ENCODE assay signal across 7 cellular contexts in genomic region chr14:55731247-55731872, GRCh38.
"Had no signal": no experiment of that assay in that cellular context is flagged by ENCODE, and none has a peak within 500 bp of the region (broad histone marks: within the 10 kb centered on the region; RNA-seq: fewer than 3 reads in every experiment).

No MANE protein-coding gene starts in this region.

- H3K4me3 Mint-ChIP-seq: activated B cell treated with CpG ODN at 0.5 μM for 24 hours; central memory CD8-positive, alpha-beta T cell; natural killer cell treated with Interleukin-12 subunit alpha and Interleukin-12 subunit beta and Interleukin-15 and Interleukin-18, amount 100 ng/mL, for 72 hours had no signal

- H3K4me1 Mint-ChIP-seq: activated B cell treated with CpG ODN at 0.5 μM for 24 hours had no signal

- H3K9me3 Mint-ChIP-seq: central memory CD8-positive, alpha-beta T cell had no signal

- H3K27ac Mint-ChIP-seq: activated B cell treated with CpG ODN at 0.5 μM for 24 hours; natural killer cell treated with Interleukin-12 subunit alpha and Interleukin-12 subunit beta and Interleukin-15 and Interleukin-18, amount 100 ng/mL, for 72 hours had no signal

- DNase-seq: activated B cell treated with CpG ODN at 0.5 μM for 24 hours, foreskin melanocyte, hippocampal formation, islet precursor cell, upper lobe of right lung had no signal

- H3K27me3 Mint-ChIP-seq: activated B cell treated with CpG ODN at 0.5 μM for 24 hours; central memory CD8-positive, alpha-beta T cell; natural killer cell treated with Interleukin-12 subunit alpha and Interleukin-12 subunit beta and Interleukin-15 and Interleukin-18, amount 100 ng/mL, for 72 hours had no signal

- ATAC-seq: natural killer cell treated with Interleukin-12 subunit alpha and Interleukin-12 subunit beta and Interleukin-15 and Interleukin-18, amount 100 ng/mL, for 72 hours had no signal
